9 cellular contexts compared by ENCODE assay signal in genomic region chr17:9389116-9389515, GRCh38.
DNase-seq lines count a peak whose midpoint lies in the region; ATAC-seq lines count a peak whose summit lies in the region.
"Had no signal": no experiment of that assay in that cellular context is flagged by ENCODE, and none has a peak within 500 bp of the region (broad histone marks: within the 10 kb centered on the region; RNA-seq: fewer than 3 reads in every experiment).

No MANE protein-coding gene starts in this region.

- no peak overlapping the region for H3K27ac Mint-ChIP-seq in naive thymus-derived CD4-positive, alpha-beta T cell

- intact Hi-C loops in naive thymus-derived CD4-positive, alpha-beta T cell (cut with micrococcal nuclease): no loop called here

- H3K9me3 ChIP-seq in naive thymus-derived CD4-positive, alpha-beta T cell (ENCODE audit: control insufficient read depth in 2 of 3, low read length in 3 of 3): peaks cover 0 to 5% (median 0%) of the 10 kb centered on the region in 3 experiments

- DNase-seq in CD1c-positive myeloid dendritic cell (ENCODE audit: extremely low spot score) (peak; percentile 19), HS-5 (ENCODE audit: low read depth) (peak; percentile 87), fibroblast of gingiva (ENCODE audit: low read depth) (peak; percentile 99), OCI-M1 (lab: John Stamatoyannopoulos, UW) (no peak), SIG-M5 (lab: John Stamatoyannopoulos, UW) (no peak)
- DNase-seq in effector CD4-positive, alpha-beta T cell: no peak
- DNase-seq in naive thymus-derived CD4-positive, alpha-beta T cell: no peak

- H3K4me1 ChIP-seq in naive thymus-derived CD4-positive, alpha-beta T cell (ENCODE audit: control insufficient read depth in 2 of 2, insufficient read depth in 2 of 2, low read length in 2 of 2): no peaks in the 10 kb centered on the region

- peaks cover 3 to 28% (median 16%) of the 10 kb centered on the region in 11 donors for H3K9me3 Mint-ChIP-seq in naive thymus-derived CD4-positive, alpha-beta T cell

- no peaks in the 10 kb centered on the region for H3K27me3 ChIP-seq in naive thymus-derived CD4-positive, alpha-beta T cell (ENCODE audit: control insufficient read depth in 2 of 2, insufficient read depth in 2 of 2, low read length in 2 of 2)

- H3K36me3 Mint-ChIP-seq in naive thymus-derived CD4-positive, alpha-beta T cell: peaks cover 14 to 45% (median 32%) of the 10 kb centered on the region in 5 donors

- H3K27ac ChIP-seq in naive thymus-derived CD4-positive, alpha-beta T cell (ENCODE audit: low read depth, low read length): no peak overlapping the region

- CTCF ChIA-PET in naive thymus-derived CD4-positive, alpha-beta T cell (lab: Charles Lee): no interaction called here

- no peak overlapping the region for H3K4me3 Mint-ChIP-seq in naive thymus-derived CD4-positive, alpha-beta T cell
- H3K4me3 Mint-ChIP-seq: central memory CD8-positive, alpha-beta T cell had no signal

- no peak overlapping the region for H3K4me3 ChIP-seq in naive thymus-derived CD4-positive, alpha-beta T cell (ENCODE audit: low read length)

- POLR2A ChIA-PET in naive thymus-derived CD4-positive, alpha-beta T cell (lab: Charles Lee): no interaction called here

- peak; percentile 75 for ATAC-seq in GM19455 (IDR thresholded peaks at IDR 0.05; ENCODE audit: unreplicated experiment)
- ATAC-seq in naive thymus-derived CD4-positive, alpha-beta T cell: no peak

- no peaks in the 10 kb centered on the region for H3K27me3 Mint-ChIP-seq in naive thymus-derived CD4-positive, alpha-beta T cell
- H3K27me3 Mint-ChIP-seq: central memory CD8-positive, alpha-beta T cell had no signal

- H3K4me1 Mint-ChIP-seq in naive thymus-derived CD4-positive, alpha-beta T cell: peaks cover 0 to 8% (median 0%) of the 10 kb centered on the region in 7 donors
- H3K4me1 Mint-ChIP-seq: central memory CD8-positive, alpha-beta T cell had no signal

- H3K36me3 ChIP-seq in naive thymus-derived CD4-positive, alpha-beta T cell (ENCODE audit: control insufficient read depth in 2 of 3, insufficient read depth in 3 of 3, low read length in 3 of 3): no peaks in the 10 kb centered on the region

Comparison
In these comparisons a context has a peak if more than half of its experiments do, and no peak if none do; other contexts are left out.
1. DNase-seq: peak in CD1c-positive myeloid dendritic cell (single experiment), HS-5 (single experiment) and fibroblast of gingiva (single experiment); none in OCI-M1 (single experiment), effector CD4-positive, alpha-beta T cell (single experiment), naive thymus-derived CD4-positive, alpha-beta T cell (0 of 9) and SIG-M5 (single experiment).